Comparison of ENCODE assay signal across 3 cellular contexts in genomic region chr2:172204762-172205161, GRCh38.
TF ChIP-seq lines count a peak whose summit lies in the region.

No MANE protein-coding gene starts in this region.

TF ChIP-seq in A549, 52 proteins besides CTCF, POLR2A, EP300 and RAD21 (continued from another document):
- no peak for TF ChIP-seq NPAS2 (CRISPR knock-in tag; IDR thresholded peaks at IDR 0.05; ENCODE audit: borderline replicate concordance)
- no peak for TF ChIP-seq RCOR1 (IDR thresholded peaks at IDR 0.05; ENCODE audit: low read depth, low read length)
- TF ChIP-seq MAFK (IDR thresholded peaks at IDR 0.05; ENCODE audit: partially characterized antibody) = peak; percentile 98
- TF ChIP-seq REST (IDR thresholded peaks at IDR 0.05) = no peak

TF ChIP-seq in GM23338, 12 proteins besides CTCF, POLR2A, EP300 and RAD21 (continued from another document):
- no peak for TF ChIP-seq EZH2 (IDR thresholded peaks at IDR 0.05; ENCODE audit: low read depth, unreplicated experiment)
- no peak for TF ChIP-seq ETS1 (IDR thresholded peaks at IDR 0.05)

TF ChIP-seq in K562, 482 proteins besides CTCF, POLR2A, EP300 and RAD21 (continued from another document):
- TF ChIP-seq TFE3 (CRISPR knock-in tag; IDR thresholded peaks at IDR 0.05) (peak; percentile 38; the same call in 1 of the 2 replicates), MAFF (IDR thresholded peaks at IDR 0.05; ENCODE audit: low read length) (peak; percentile 93), MAFG (tag; conservative IDR thresholded peaks at IDR 0.05) (peak; percentile 91), NRF1 (conservative IDR thresholded peaks at IDR 0.05 in 1 of 2, IDR thresholded peaks at IDR 0.05 in 1 of 2) (no peak)
